20 cellular contexts compared by ENCODE assay signal in the genomic region with DNA sequence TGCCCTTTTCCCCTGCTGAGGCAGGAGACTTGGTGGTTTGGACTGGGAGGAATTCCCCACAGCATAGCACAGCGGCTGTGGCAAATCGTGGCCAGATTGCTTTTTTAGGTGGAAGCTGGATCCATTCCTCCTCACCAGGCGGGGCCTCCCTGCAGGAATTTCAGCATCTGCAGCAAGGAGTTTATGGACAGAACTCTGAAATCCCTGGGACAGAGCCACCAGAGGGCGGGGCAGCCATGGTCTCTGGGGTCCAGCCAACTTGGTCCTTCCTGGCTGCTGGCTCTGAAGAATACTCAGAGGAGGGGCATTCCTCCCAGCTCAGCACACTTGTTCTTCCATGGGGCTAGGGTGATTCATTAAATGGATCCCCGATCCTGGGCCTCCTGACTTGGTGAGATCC.
DNase-seq lines count a peak whose midpoint lies in the region; ATAC-seq, FAIRE-seq and TF ChIP-seq lines count a peak whose summit lies in the region.
"Had no signal": no experiment of that assay in that cellular context is flagged by ENCODE, and none has a peak within 500 bp of the region (broad histone marks: within the 10 kb centered on the region; RNA-seq: fewer than 3 reads in every experiment).

No MANE protein-coding gene starts in this region.

- no peaks in the 10 kb centered on the region for H3K4me1 ChIP-seq in hepatocyte (ENCODE audit: insufficient read depth)
- H3K4me1 ChIP-seq: BE2C, BLaER1 had no signal

- no peaks in the 10 kb centered on the region for H3K79me2 ChIP-seq in hepatocyte

- no peak overlapping the region for H2AFZ ChIP-seq in hepatocyte

- H3K9me2 ChIP-seq in hepatocyte (replicated peaks; ENCODE audit: insufficient read depth): no peaks in the 10 kb centered on the region

- H3K9me3 ChIP-seq in hepatocyte (ENCODE audit: low read depth): no peaks in the 10 kb centered on the region
- H3K9me3 ChIP-seq: BE2C had no signal

- intact Hi-C loops in posterior vena cava (cut with DNase I): no loop called here

- no peaks in the 10 kb centered on the region for H3K36me3 ChIP-seq in hepatocyte (replicated peaks; ENCODE audit: insufficient read depth, low read depth)
- H3K36me3 ChIP-seq: BE2C, BLaER1 had no signal

- H4K20me1 ChIP-seq in hepatocyte (ENCODE audit: insufficient read depth, poor library complexity, severe bottlenecking): no peaks in the 10 kb centered on the region
- H4K20me1 ChIP-seq: BLaER1 had no signal

- TF ChIP-seq CTCF in hepatocyte (IDR thresholded peaks at IDR 0.05; ENCODE audit: poor library complexity) (no peak), D721Med (IDR thresholded peaks at IDR 0.05; ENCODE audit: insufficient read depth, missing control alignments) (no peak)

- no peak for ATAC-seq in HG03457 (IDR thresholded peaks at IDR 0.05; ENCODE audit: unreplicated experiment)

- H3K4me3 ChIP-seq in hepatocyte: no peak overlapping the region
- H3K4me3 ChIP-seq: BLaER1 had no signal

- no peak for FAIRE-seq in D721Med (lab: Jason Lieb, UNC)
- FAIRE-seq: A204.1, G401.6, GM12891, GM19239 had no signal

- 69% methylated on average over 5 of the region's 5 CpGs for WGBS in hepatocyte (ENCODE audit: low lambda C conversion rate, missing lambda C conversion rate)

- no peak overlapping the region for H3K4me2 ChIP-seq in hepatocyte
- H3K4me2 ChIP-seq: BLaER1 had no signal

- H3K27me3 ChIP-seq in hepatocyte: no peaks in the 10 kb centered on the region
- H3K27me3 ChIP-seq: BE2C had no signal

- H3K27ac ChIP-seq in hepatocyte: no peak overlapping the region
- H3K27ac ChIP-seq: BLaER1 had no signal

- DNase-seq in hepatocyte (ENCODE audit: low spot score) (peak; percentile 2), posterior vena cava (ENCODE audit: low spot score) (peak; percentile 69), SHP77 treated with DMSO at 0.1 percent for 48 hours (lab: John Stamatoyannopoulos, UW) (no peak), D721Med (ENCODE audit: insufficient read length, low spot score) (no peak)
- DNase-seq: 8988T; ACHN; BE2C; C1 segment of cervical spinal cord; CD4-positive, alpha-beta memory T cell; CD4-positive, CD25-positive, alpha-beta regulatory T cell; CD8-positive, alpha-beta memory T cell; COR-L47; DMS79 treated with DMSO at 0.1 percent for 48 hours; GF-D8 had no signal

Comparison
In these comparisons a context has a peak if more than half of its experiments do, and no peak if none do; other contexts are left out.
1. DNase-seq: peak in hepatocyte (single experiment) and posterior vena cava (single experiment); none in SHP77 treated with DMSO at 0.1 percent for 48 hours (single experiment) and D721Med (single experiment).